9 cellular contexts compared by ENCODE assay signal in the genomic region with DNA sequence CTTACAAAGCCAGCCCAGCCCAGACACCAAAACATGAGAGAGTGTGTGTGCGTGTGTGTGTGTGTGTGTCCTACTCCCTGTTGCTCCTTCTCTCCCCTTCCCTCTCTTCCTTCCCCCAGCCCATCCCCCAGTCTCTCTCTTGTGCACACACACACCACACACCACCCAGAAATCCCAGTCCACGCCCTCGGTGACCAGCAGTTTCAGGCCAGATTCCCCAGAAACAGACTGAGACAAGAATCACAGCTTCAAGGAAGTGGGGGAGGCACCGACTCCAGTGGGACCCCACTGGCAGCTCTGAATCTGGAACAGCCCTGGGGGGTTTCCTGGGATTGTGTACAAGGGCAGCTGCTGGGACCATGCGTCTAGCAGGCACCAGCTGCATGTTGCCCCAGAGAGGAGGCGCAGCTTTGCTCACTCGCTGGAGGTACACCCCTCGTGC.
A peak's percentile ranks its signal among the peaks of the same experiment; 100 is the strongest.
DNase-seq lines count a peak whose midpoint lies in the region; ATAC-seq and TF ChIP-seq lines count a peak whose summit lies in the region.
"Had no signal": no experiment of that assay in that cellular context is flagged by ENCODE, and none has a peak within 500 bp of the region (broad histone marks: within the 10 kb centered on the region; RNA-seq: fewer than 3 reads in every experiment).

No MANE protein-coding gene starts in this region.

- TF ChIP-seq CTCF in OCI-LY7 (conservative IDR thresholded peaks at IDR 0.05; ENCODE audit: low read length) (no peak), HFFc6 (IDR thresholded peaks at IDR 0.05) (no peak), prostate gland (IDR thresholded peaks at IDR 0.05) (no peak)

- DNase-seq in CD4-positive, alpha-beta memory T cell: no peak
- no peak for DNase-seq in OCI-LY7 (ENCODE audit: low spot score)
- no peak for DNase-seq in natural killer cell treated with Interleukin-12 subunit alpha and Interleukin-12 subunit beta and Interleukin-15 and Interleukin-18, amount 100 ng/mL, for 72 hours (ENCODE audit: low spot score)
- DNase-seq in inferior parietal cortex (ENCODE audit: extremely low spot score): no peak
- DNase-seq in HFFc6: no peak
- DNase-seq in prostate gland (ENCODE audit: low spot score): no peak
- DNase-seq: activated naive CD4-positive, alpha-beta T cell had no signal

- no peak overlapping the region for H2AFZ ChIP-seq in OCI-LY7 (ENCODE audit: low read length)

- H3K36me3 Mint-ChIP-seq in CD4-positive, alpha-beta memory T cell: no peaks in the 10 kb centered on the region
- no peaks in the 10 kb centered on the region for H3K36me3 Mint-ChIP-seq in natural killer cell treated with Interleukin-12 subunit alpha and Interleukin-12 subunit beta and Interleukin-15 and Interleukin-18, amount 100 ng/mL, for 72 hours
- no peaks in the 10 kb centered on the region for H3K36me3 Mint-ChIP-seq in HFFc6 (ENCODE audit: low read depth)

- BruUV-seq in OCI-LY7 (replicated peaks; lab: Mats Ljungman, UMichigan): no TSS peak

- H3K9me3 ChIP-seq in CD4-positive, alpha-beta memory T cell (ENCODE audit: control insufficient read depth in 1 of 2, low read length in 2 of 2): peaks cover 0 to 2% of the 10 kb centered on the region in 2 donors
- H3K9me3 ChIP-seq in OCI-LY7 (ENCODE audit: low read length) (peaks cover 12% of the 10 kb centered on the region; the same call in 1 of the 2 replicates), prostate gland (no peaks in the 10 kb centered on the region)

- peak overlapping the region in 7 of 8 donors; percentile 17 to 81 (median 69) for H3K4me3 Mint-ChIP-seq in CD4-positive, alpha-beta memory T cell
- peak overlapping the region; percentile 5 for H3K4me3 Mint-ChIP-seq in natural killer cell treated with Interleukin-12 subunit alpha and Interleukin-12 subunit beta and Interleukin-15 and Interleukin-18, amount 100 ng/mL, for 72 hours
- no peak overlapping the region for H3K4me3 Mint-ChIP-seq in HFFc6

- no peaks in the 10 kb centered on the region for H3K27me3 Mint-ChIP-seq in CD4-positive, alpha-beta memory T cell
- no peaks in the 10 kb centered on the region for H3K27me3 Mint-ChIP-seq in natural killer cell treated with Interleukin-12 subunit alpha and Interleukin-12 subunit beta and Interleukin-15 and Interleukin-18, amount 100 ng/mL, for 72 hours
- H3K27me3 Mint-ChIP-seq in HFFc6 (ENCODE audit: insufficient read depth): peaks cover 3% of the 10 kb centered on the region; the same call in 1 of the 2 replicates

- peak; percentile 76 for ATAC-seq in esophagus mucosa
- peak; percentile 14 to 20 for ATAC-seq in natural killer cell treated with Interleukin-12 subunit alpha and Interleukin-12 subunit beta and Interleukin-15 and Interleukin-18, amount 100 ng/mL, for 72 hours
- ATAC-seq in HG02885 (IDR thresholded peaks at IDR 0.05; ENCODE audit: poor library complexity, unreplicated experiment): no peak

- POLR2A ChIA-PET in CD4-positive, alpha-beta memory T cell (lab: Charles Lee; ENCODE audit: partially characterized antibody): interaction anchor here (2.7 kb wide), 1 partner anchor 16 kb away, joined by 12 read pairs; no protein-coding TSS in a partner anchor
- POLR2A ChIA-PET in OCI-LY7 (lab: Charles Lee): interaction anchor here (0.9 kb wide), 1 partner anchor 302 kb away, joined by 3 read pairs; no protein-coding TSS in a partner anchor

- WGBS in prostate gland: 60% methylated on average over 8 of the region's 8 CpGs

- H3K4me2 ChIP-seq in OCI-LY7 (ENCODE audit: low read length): 0 out of 2 replicates have a peak overlapping the region, but pooled peaks have one; percentile 3

- H4K20me1 ChIP-seq in OCI-LY7 (ENCODE audit: insufficient read depth, low read length): no peaks in the 10 kb centered on the region

- H3K79me2 ChIP-seq in OCI-LY7 (ENCODE audit: insufficient read depth, low read depth, low read length): no peaks in the 10 kb centered on the region

- peak overlapping the region; percentile 74 to 92 (median 87) for H3K27ac Mint-ChIP-seq in CD4-positive, alpha-beta memory T cell
- H3K27ac Mint-ChIP-seq in natural killer cell treated with Interleukin-12 subunit alpha and Interleukin-12 subunit beta and Interleukin-15 and Interleukin-18, amount 100 ng/mL, for 72 hours: peak overlapping the region in 1 of 2 donors; percentile 30
- H3K27ac Mint-ChIP-seq in HFFc6: no peak overlapping the region

- peaks cover 0 to 7% (median 0%) of the 10 kb centered on the region in 8 donors for H3K9me3 Mint-ChIP-seq in CD4-positive, alpha-beta memory T cell
- no peaks in the 10 kb centered on the region for H3K9me3 Mint-ChIP-seq in natural killer cell treated with Interleukin-12 subunit alpha and Interleukin-12 subunit beta and Interleukin-15 and Interleukin-18, amount 100 ng/mL, for 72 hours
- H3K9me3 Mint-ChIP-seq in HFFc6: peaks cover 11% of the 10 kb centered on the region

- H3K4me1 Mint-ChIP-seq in CD4-positive, alpha-beta memory T cell: peaks cover 6 to 23% (median 14%) of the 10 kb centered on the region in 4 donors
- H3K4me1 Mint-ChIP-seq in natural killer cell treated with Interleukin-12 subunit alpha and Interleukin-12 subunit beta and Interleukin-15 and Interleukin-18, amount 100 ng/mL, for 72 hours (ENCODE audit: low read depth in 2 of 2): peaks cover 0 to 4% of the 10 kb centered on the region in 2 donors
- H3K4me1 Mint-ChIP-seq in HFFc6 (ENCODE audit: low read depth): no peaks in the 10 kb centered on the region

- CTCF ChIA-PET in CD4-positive, alpha-beta memory T cell (lab: Charles Lee; ENCODE audit: partially characterized antibody): interaction anchor here (0.8 to 2.1 kb wide), 4 partner anchors 15 to 80 kb away, joined by 3 to 5 read pairs (median 4); no protein-coding TSS in a partner anchor
- CTCF ChIA-PET in OCI-LY7 (lab: Charles Lee; ENCODE audit: unreplicated experiment): no interaction called here

- H3K4me3 ChIP-seq in CD4-positive, alpha-beta memory T cell (ENCODE audit: low read length in 2 of 2): peak overlapping the region in 1 of 2 donors; percentile 5
- H3K4me3 ChIP-seq in OCI-LY7 (ENCODE audit: low read depth, low read length, poor library complexity, severe bottlenecking) (no peak overlapping the region), prostate gland (no peak overlapping the region)

- intact Hi-C loops in CD4-positive, alpha-beta memory T cell (cut with micrococcal nuclease): no loop called here
- intact Hi-C loops in OCI-LY7 (cut with micrococcal nuclease; ENCODE audit: unreplicated experiment) (no loop called here), prostate gland (cut with DNase I) (no loop called here)

- peaks cover 21% of the 10 kb centered on the region for H3K4me1 ChIP-seq in CD4-positive, alpha-beta memory T cell (ENCODE audit: insufficient read depth, low read length)
- H3K4me1 ChIP-seq in OCI-LY7 (ENCODE audit: insufficient read depth, low read length, poor library complexity, severe bottlenecking) (no peaks in the 10 kb centered on the region), prostate gland (replicated peaks) (peaks cover 3% of the 10 kb centered on the region)

- no peaks in the 10 kb centered on the region for H3K9me2 ChIP-seq in OCI-LY7 (ENCODE audit: insufficient read depth, low read length)

- H3K27ac ChIP-seq in CD4-positive, alpha-beta memory T cell (ENCODE audit: low read depth, low read length): peak overlapping the region; percentile 26
- H3K27ac ChIP-seq in OCI-LY7 (ENCODE audit: low read depth, low read length, poor library complexity, severe bottlenecking): no peak overlapping the region
- H3K27ac ChIP-seq in prostate gland: peak overlapping the region in 1 of 2 donors; percentile 15

- no peaks in the 10 kb centered on the region for H3K27me3 ChIP-seq in CD4-positive, alpha-beta memory T cell (ENCODE audit: insufficient read depth, low read length)
- no peaks in the 10 kb centered on the region for H3K27me3 ChIP-seq in prostate gland (replicated peaks; ENCODE audit: insufficient read depth)

- no peaks in the 10 kb centered on the region for H3K36me3 ChIP-seq in CD4-positive, alpha-beta memory T cell (ENCODE audit: insufficient read depth, low read length)
- H3K36me3 ChIP-seq in OCI-LY7 (ENCODE audit: insufficient read depth, low read length) (no peaks in the 10 kb centered on the region), prostate gland (no peaks in the 10 kb centered on the region)

- TF ChIP-seq POLR2A in prostate gland (IDR thresholded peaks at IDR 0.05): no peak
